32 cellular contexts compared by ENCODE assay signal in genomic region chrX:31374786-31375185, GRCh38.
"Had no signal": no experiment of that assay in that cellular context is flagged by ENCODE, and none has a peak within 500 bp of the region (broad histone marks: within the 10 kb centered on the region; RNA-seq: fewer than 3 reads in every experiment).

No MANE protein-coding gene starts in this region.

- H3K4me1 Mint-ChIP-seq: activated CD4-positive, alpha-beta T cell treated with anti-CD3 and anti-CD28 coated beads for 36 hours; activated naive CD4-positive, alpha-beta T cell treated with anti-CD3 and anti-CD28 coated beads, Interleukin-2, amount 10 ng/mL, durations not matched to agents 7 days and 5 days; activated naive CD8-positive, alpha-beta T cell treated with anti-CD3 and anti-CD28 coated beads, Interleukin-2, amount 50 U/mL, for 24 hours; brain had no signal

- DNase-seq: activated CD4-positive, alpha-beta memory T cell treated with anti-CD3 and anti-CD28 coated beads for 36 hours; activated CD4-positive, alpha-beta T cell treated with anti-CD3 and anti-CD28 coated beads for 36 hours; activated CD4-positive, alpha-beta T cell treated with anti-CD3 and anti-CD28 coated beads, Interleukin-2, amount 50 U/mL, for 1 hour; activated CD8-positive, alpha-beta memory T cell treated with anti-CD3 and anti-CD28 coated beads, Interleukin-2, amount 50 U/mL, for 4 hours; activated effector memory CD4-positive, alpha-beta T cell treated with Interleukin-2 at 50 U/mL for 16 hours; activated naive CD4-positive, alpha-beta T cell treated with anti-CD3 and anti-CD28 coated beads, Interleukin-2, amount 10 ng/mL, durations not matched to agents 7 days and 5 days; activated naive CD8-positive, alpha-beta T cell treated with anti-CD3 and anti-CD28 coated beads, Interleukin-2, amount 50 U/mL, for 24 hours; activated T-cell treated with anti-CD3 and anti-CD28 coated beads for 4 hours; activated T-cell treated with anti-CD3 and anti-CD28 coated beads, Interleukin-2, amount 50 U/mL, for 48 hours; anterior cingulate cortex; caudate nucleus; cerebellar nuclear complex; NCI-H1092 treated with DMSO at 0.1 percent for 48 hours; NCI-H1417 treated with DMSO at 0.1 percent for 48 hours; NCI-H187 treated with DMSO at 0.1 percent for 48 hours; NCI-H2081; NCI-H2171 treated with DMSO at 0.1 percent for 48 hours; NCI-H2227 treated with DMSO at 0.1 percent for 48 hours; NCI-H446; NCI-H510A treated with DMSO at 0.1 percent for 48 hours; NCI-H526 treated with DMSO at 0.1 percent for 48 hours; NCI-H774; NK-92 treated with Interleukin-12 subunit alpha and Interleukin-12 subunit beta, amount 100 ng/mL, for 24 hours; PC-9; SW 1271; T1000 had no signal

- H3K4me3 Mint-ChIP-seq: activated CD4-positive, alpha-beta memory T cell treated with anti-CD3 and anti-CD28 coated beads for 36 hours; activated CD4-positive, alpha-beta T cell treated with anti-CD3 and anti-CD28 coated beads for 36 hours; activated naive CD4-positive, alpha-beta T cell treated with anti-CD3 and anti-CD28 coated beads, Interleukin-2, amount 10 ng/mL, durations not matched to agents 7 days and 5 days; activated naive CD8-positive, alpha-beta T cell; activated naive CD8-positive, alpha-beta T cell treated with anti-CD3 and anti-CD28 coated beads, Interleukin-2, amount 50 U/mL, for 24 hours; brain had no signal

- H3K27me3 Mint-ChIP-seq: activated CD4-positive, alpha-beta memory T cell treated with anti-CD3 and anti-CD28 coated beads for 36 hours; activated CD4-positive, alpha-beta T cell treated with anti-CD3 and anti-CD28 coated beads for 36 hours; activated naive CD4-positive, alpha-beta T cell treated with anti-CD3 and anti-CD28 coated beads, Interleukin-2, amount 10 ng/mL, durations not matched to agents 7 days and 5 days; activated naive CD8-positive, alpha-beta T cell; activated naive CD8-positive, alpha-beta T cell treated with anti-CD3 and anti-CD28 coated beads, Interleukin-2, amount 50 U/mL, for 24 hours; brain had no signal

- FAIRE-seq: bronchial epithelial cell, colon, RCC 7860 had no signal

- H3K9me3 Mint-ChIP-seq: activated CD4-positive, alpha-beta memory T cell treated with anti-CD3 and anti-CD28 coated beads for 36 hours; activated naive CD4-positive, alpha-beta T cell treated with anti-CD3 and anti-CD28 coated beads, Interleukin-2, amount 10 ng/mL, durations not matched to agents 7 days and 5 days; activated naive CD8-positive, alpha-beta T cell treated with anti-CD3 and anti-CD28 coated beads, Interleukin-2, amount 50 U/mL, for 24 hours had no signal

- H3K4me3 ChIP-seq: PC-9 had no signal

- H3K36me3 Mint-ChIP-seq: activated CD4-positive, alpha-beta memory T cell treated with anti-CD3 and anti-CD28 coated beads for 36 hours; activated naive CD4-positive, alpha-beta T cell treated with anti-CD3 and anti-CD28 coated beads, Interleukin-2, amount 10 ng/mL, durations not matched to agents 7 days and 5 days; activated naive CD8-positive, alpha-beta T cell had no signal

- H3K27ac ChIP-seq: PC-9, RWPE1 had no signal

- H3K27ac Mint-ChIP-seq: activated CD4-positive, alpha-beta memory T cell treated with anti-CD3 and anti-CD28 coated beads for 36 hours; activated CD4-positive, alpha-beta T cell treated with anti-CD3 and anti-CD28 coated beads for 36 hours; activated naive CD4-positive, alpha-beta T cell treated with anti-CD3 and anti-CD28 coated beads, Interleukin-2, amount 10 ng/mL, durations not matched to agents 7 days and 5 days; activated naive CD8-positive, alpha-beta T cell; activated naive CD8-positive, alpha-beta T cell treated with anti-CD3 and anti-CD28 coated beads, Interleukin-2, amount 50 U/mL, for 24 hours; brain had no signal
